ENCODE assay signal across 14 cellular contexts in the genomic region with DNA sequence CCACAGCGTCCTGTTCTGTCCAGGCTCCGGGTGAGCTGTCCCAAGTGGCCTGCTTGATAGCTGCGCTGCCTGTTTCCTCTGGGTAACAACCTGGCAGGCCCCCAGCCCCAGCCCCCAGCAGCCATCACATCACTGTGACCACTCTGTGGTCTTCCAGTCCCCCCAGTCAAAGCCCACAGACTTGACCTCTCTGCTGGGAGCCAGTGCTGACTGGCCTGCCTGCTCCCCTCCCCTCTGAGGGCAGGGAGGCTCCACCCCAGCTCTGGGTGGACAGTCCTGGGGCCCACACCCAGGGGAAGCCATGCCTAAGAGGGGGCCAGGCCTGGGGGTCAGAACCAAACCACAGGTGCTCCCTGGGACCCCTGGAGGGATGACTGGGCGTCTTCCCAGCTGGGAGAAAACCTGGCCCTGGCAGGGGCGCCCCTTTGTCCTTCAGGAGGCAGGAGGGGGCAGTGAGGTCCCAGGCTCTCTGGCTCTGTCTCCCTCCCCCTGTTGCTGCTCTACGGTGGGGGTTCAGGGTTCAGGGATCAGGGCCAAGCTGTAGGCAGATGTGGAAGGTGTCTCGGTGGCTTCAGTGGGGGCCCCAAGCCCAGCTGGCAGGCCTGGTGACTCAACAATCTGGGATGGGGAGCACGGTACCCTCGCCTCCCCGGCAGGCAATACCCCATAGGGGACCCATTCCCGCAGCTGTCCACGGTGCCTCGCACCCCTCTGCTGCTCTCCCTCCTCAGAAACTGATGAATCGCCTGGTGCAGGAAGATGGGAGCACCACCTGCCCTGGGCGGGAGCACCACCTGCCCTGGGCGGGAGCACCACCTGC. TPM values are rescaled to one million over a fixed set of nuclear protein-coding genes. Genes with fewer than 3 reads are reported as not detected.
DNase-seq lines count a peak whose midpoint lies in the region; ATAC-seq, FAIRE-seq and TF ChIP-seq lines count a peak whose summit lies in the region.
"Had no signal": no experiment of that assay in that cellular context is flagged by ENCODE, and none has a peak within 500 bp of the region (broad histone marks: within the 10 kb centered on the region; RNA-seq: fewer than 3 reads in every experiment).

No MANE protein-coding gene starts in this region.

- no peaks in the 10 kb centered on the region for H3K27me3 Mint-ChIP-seq in activated naive CD8-positive, alpha-beta T cell
- H3K27me3 Mint-ChIP-seq in activated naive CD8-positive, alpha-beta T cell treated with anti-CD3 and anti-CD28 coated beads, Interleukin-2, amount 50 U/mL, for 24 hours: peaks cover 2% of the 10 kb centered on the region
- H3K27me3 Mint-ChIP-seq in WTC11 (ENCODE audit: low read depth): peaks cover 34% of the 10 kb centered on the region
- no peaks in the 10 kb centered on the region for H3K27me3 Mint-ChIP-seq in memory B cell
- no peaks in the 10 kb centered on the region for H3K27me3 Mint-ChIP-seq in stimulated activated naive CD8-positive, alpha-beta T cell treated with anti-CD3 and anti-CD28 coated beads, Interleukin-15, amount 100 ng/mL, for 72 hours

- in situ Hi-C loops in brain microvascular endothelial cell (cut with HindIII; ENCODE audit: low pct_ligation_motif_present, low sequenced_read_pairs): no loop called here

- ATAC-seq in activated naive CD8-positive, alpha-beta T cell treated with anti-CD3 and anti-CD28 coated beads, Interleukin-2, amount 50 U/mL, for 24 hours: no peak
- ATAC-seq in WTC11 (no peak), memory B cell (ENCODE audit: low read depth) (no peak), HG03439 (IDR thresholded peaks at IDR 0.05; ENCODE audit: unreplicated experiment) (no peak)
- no peak for ATAC-seq in stimulated activated naive CD8-positive, alpha-beta T cell treated with anti-CD3 and anti-CD28 coated beads, Interleukin-15, amount 100 ng/mL, for 72 hours

- no peak for FAIRE-seq in RCC 7860 (lab: Jason Lieb, UNC)
- FAIRE-seq: H54 had no signal

- no peaks in the 10 kb centered on the region for H3K36me3 ChIP-seq in brain microvascular endothelial cell (replicated peaks)
- H3K36me3 ChIP-seq: left ventricle myocardium inferior had no signal

- H3K27ac ChIP-seq in brain microvascular endothelial cell: no peak overlapping the region
- H3K27ac ChIP-seq: KMS-11 had no signal

- peaks cover 5% of the 10 kb centered on the region for H3K4me1 Mint-ChIP-seq in activated naive CD8-positive, alpha-beta T cell (ENCODE audit: low read depth)
- H3K4me1 Mint-ChIP-seq in activated naive CD8-positive, alpha-beta T cell treated with anti-CD3 and anti-CD28 coated beads, Interleukin-2, amount 50 U/mL, for 24 hours: peaks cover 10% of the 10 kb centered on the region
- H3K4me1 Mint-ChIP-seq in WTC11 (peaks cover 4% of the 10 kb centered on the region), memory B cell (peaks cover 10% of the 10 kb centered on the region)
- H3K4me1 Mint-ChIP-seq in stimulated activated naive CD8-positive, alpha-beta T cell treated with anti-CD3 and anti-CD28 coated beads, Interleukin-15, amount 100 ng/mL, for 72 hours: peaks cover 12% of the 10 kb centered on the region

- H3K4me3 Mint-ChIP-seq in activated naive CD8-positive, alpha-beta T cell: peak overlapping the region; percentile 27
- H3K4me3 Mint-ChIP-seq in activated naive CD8-positive, alpha-beta T cell treated with anti-CD3 and anti-CD28 coated beads, Interleukin-2, amount 50 U/mL, for 24 hours: no peak overlapping the region
- no peak overlapping the region for H3K4me3 Mint-ChIP-seq in WTC11
- H3K4me3 Mint-ChIP-seq in memory B cell: peak overlapping the region; percentile 18
- peak overlapping the region; percentile 37 to 94 for H3K4me3 Mint-ChIP-seq in stimulated activated naive CD8-positive, alpha-beta T cell treated with anti-CD3 and anti-CD28 coated beads, Interleukin-15, amount 100 ng/mL, for 72 hours

- H3K27me3 ChIP-seq in brain microvascular endothelial cell (replicated peaks): no peaks in the 10 kb centered on the region

- no peaks in the 10 kb centered on the region for H3K9me3 Mint-ChIP-seq in activated naive CD8-positive, alpha-beta T cell (ENCODE audit: low read depth)
- no peaks in the 10 kb centered on the region for H3K9me3 Mint-ChIP-seq in activated naive CD8-positive, alpha-beta T cell treated with anti-CD3 and anti-CD28 coated beads, Interleukin-2, amount 50 U/mL, for 24 hours
- H3K9me3 Mint-ChIP-seq in WTC11 (no peaks in the 10 kb centered on the region), memory B cell (no peaks in the 10 kb centered on the region)
- H3K9me3 Mint-ChIP-seq in stimulated activated naive CD8-positive, alpha-beta T cell treated with anti-CD3 and anti-CD28 coated beads, Interleukin-15, amount 100 ng/mL, for 72 hours: no peaks in the 10 kb centered on the region

- CTCF ChIA-PET in WTC11 (lab: Charles Lee): interaction anchor here (0.6 to 1.0 kb wide), 2 partner anchors 10 to 13 kb away, joined by 3 to 4 read pairs; no protein-coding TSS in a partner anchor

- no peak for DNase-seq in activated naive CD8-positive, alpha-beta T cell treated with anti-CD3 and anti-CD28 coated beads, Interleukin-2, amount 50 U/mL, for 24 hours
- DNase-seq in WTC11 (ENCODE audit: low spot score): no peak
- DNase-seq in memory B cell (ENCODE audit: low spot score in 2 of 2): no peak
- peak in 1 of 2 donors; percentile 9 for DNase-seq in stimulated activated naive CD8-positive, alpha-beta T cell treated with anti-CD3 and anti-CD28 coated beads, Interleukin-15, amount 100 ng/mL, for 72 hours
- no peak for DNase-seq in RCC 7860 (ENCODE audit: low spot score)
- DNase-seq in brain microvascular endothelial cell: no peak
- DNase-seq: dermis blood vessel endothelial cell, DMS 273 treated with DMSO at 0.1 percent for 48 hours, left ventricle myocardium inferior, SK-N-SH had no signal

- H3K27ac Mint-ChIP-seq in activated naive CD8-positive, alpha-beta T cell: no peak overlapping the region
- H3K27ac Mint-ChIP-seq in activated naive CD8-positive, alpha-beta T cell treated with anti-CD3 and anti-CD28 coated beads, Interleukin-2, amount 50 U/mL, for 24 hours: no peak overlapping the region
- H3K27ac Mint-ChIP-seq in WTC11 (no peak overlapping the region), memory B cell (peak overlapping the region; percentile 96)
- no peak overlapping the region for H3K27ac Mint-ChIP-seq in stimulated activated naive CD8-positive, alpha-beta T cell treated with anti-CD3 and anti-CD28 coated beads, Interleukin-15, amount 100 ng/mL, for 72 hours

- POLR2A ChIA-PET in WTC11 (lab: Charles Lee): no interaction called here

- H3K36me3 Mint-ChIP-seq in activated naive CD8-positive, alpha-beta T cell: no peaks in the 10 kb centered on the region
- H3K36me3 Mint-ChIP-seq in activated naive CD8-positive, alpha-beta T cell treated with anti-CD3 and anti-CD28 coated beads, Interleukin-2, amount 50 U/mL, for 24 hours (ENCODE audit: low read depth): no peaks in the 10 kb centered on the region
- H3K36me3 Mint-ChIP-seq in WTC11 (no peaks in the 10 kb centered on the region), memory B cell (no peaks in the 10 kb centered on the region)

- H3K4me3 ChIP-seq in brain microvascular endothelial cell (ENCODE audit: low read depth, low read length): no peak overlapping the region

- TF ChIP-seq CTCF in WTC11 (IDR thresholded peaks at IDR 0.05) (no peak), brain microvascular endothelial cell (IDR thresholded peaks at IDR 0.05; ENCODE audit: low read depth, low read length, missing control alignments) (no peak)

TF ChIP-seq in WTC11, 78 proteins besides CTCF, POLR2A, EP300 and RAD21 (continues in another document):
- TF ChIP-seq GABPB1 (CRISPR knock-in tag; IDR thresholded peaks at IDR 0.05) (0 out of 2 replicates have a peak, but pooled peaks have one; percentile 5), GTF2I (CRISPR knock-in tag; conservative IDR thresholded peaks at IDR 0.05) (no peak), FOXK1 (CRISPR knock-in tag; IDR thresholded peaks at IDR 0.05) (no peak), PRRX2 (CRISPR knock-in tag; IDR thresholded peaks at IDR 0.05) (no peak), ZNF138 (CRISPR knock-in tag; conservative IDR thresholded peaks at IDR 0.05) (no peak), ZNF263 (CRISPR knock-in tag; IDR thresholded peaks at IDR 0.05; ENCODE audit: low read depth) (peak; percentile 94), ZNF219 (CRISPR knock-in tag; IDR thresholded peaks at IDR 0.05; ENCODE audit: borderline replicate concordance) (no peak)
- TF ChIP-seq, protein P1, sequence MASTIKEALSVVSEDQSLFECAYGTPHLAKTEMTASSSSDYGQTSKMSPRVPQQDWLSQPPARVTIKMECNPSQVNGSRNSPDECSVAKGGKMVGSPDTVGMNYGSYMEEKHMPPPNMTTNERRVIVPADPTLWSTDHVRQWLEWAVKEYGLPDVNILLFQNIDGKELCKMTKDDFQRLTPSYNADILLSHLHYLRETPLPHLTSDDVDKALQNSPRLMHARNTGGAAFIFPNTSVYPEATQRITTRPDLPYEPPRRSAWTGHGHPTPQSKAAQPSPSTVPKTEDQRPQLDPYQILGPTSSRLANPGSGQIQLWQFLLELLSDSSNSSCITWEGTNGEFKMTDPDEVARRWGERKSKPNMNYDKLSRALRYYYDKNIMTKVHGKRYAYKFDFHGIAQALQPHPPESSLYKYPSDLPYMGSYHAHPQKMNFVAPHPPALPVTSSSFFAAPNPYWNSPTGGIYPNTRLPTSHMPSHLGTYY (CRISPR knock-in tag; IDR thresholded peaks at IDR 0.05): no peak
- TF ChIP-seq, protein P2, sequence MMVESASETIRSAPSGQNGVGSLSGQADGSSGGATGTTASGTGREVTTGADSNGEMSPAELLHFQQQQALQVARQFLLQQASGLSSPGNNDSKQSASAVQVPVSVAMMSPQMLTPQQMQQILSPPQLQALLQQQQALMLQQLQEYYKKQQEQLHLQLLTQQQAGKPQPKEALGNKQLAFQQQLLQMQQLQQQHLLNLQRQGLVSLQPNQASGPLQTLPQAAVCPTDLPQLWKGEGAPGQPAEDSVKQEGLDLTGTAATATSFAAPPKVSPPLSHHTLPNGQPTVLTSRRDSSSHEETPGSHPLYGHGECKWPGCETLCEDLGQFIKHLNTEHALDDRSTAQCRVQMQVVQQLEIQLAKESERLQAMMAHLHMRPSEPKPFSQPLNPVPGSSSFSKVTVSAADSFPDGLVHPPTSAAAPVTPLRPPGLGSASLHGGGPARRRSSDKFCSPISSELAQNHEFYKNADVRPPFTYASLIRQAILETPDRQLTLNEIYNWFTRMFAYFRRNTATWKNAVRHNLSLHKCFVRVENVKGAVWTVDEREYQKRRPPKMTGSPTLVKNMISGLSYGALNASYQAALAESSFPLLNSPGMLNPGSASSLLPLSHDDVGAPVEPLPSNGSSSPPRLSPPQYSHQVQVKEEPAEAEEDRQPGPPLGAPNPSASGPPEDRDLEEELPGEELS (CRISPR knock-in tag; IDR thresholded peaks at IDR 0.05): no peak

RNA-seq across cellular contexts. Expression of gene SLC16A3, which starts 1.8 kb away (rescaled TPM):
- 28.7 to 65.3 TPM (median 58.5 TPM) in 3 replicates for total RNA-seq in WTC11 (2021)

RNA-seq across cellular contexts. Expression of gene CCDC57, which starts 14.4 kb away (rescaled TPM):
- 15.1 to 20.0 TPM (median 16.9 TPM) in 3 replicates for total RNA-seq in WTC11 (2021)

RNA-seq across cellular contexts. Expression of gene CSNK1D, which starts 46.5 kb away (rescaled TPM):
- total RNA-seq in WTC11 (2021): 101 to 111 TPM (median 107 TPM) in 3 replicates

Comparison
In these comparisons a context has a peak if more than half of its experiments do, and no peak if none do; other contexts are left out.
1. H3K4me3 Mint-ChIP-seq: peak in activated naive CD8-positive, alpha-beta T cell (single experiment), memory B cell (single experiment) and stimulated activated naive CD8-positive, alpha-beta T cell treated with anti-CD3 and anti-CD28 coated beads, Interleukin-15, amount 100 ng/mL, for 72 hours (2 of 2); none in activated naive CD8-positive, alpha-beta T cell treated with anti-CD3 and anti-CD28 coated beads, Interleukin-2, amount 50 U/mL, for 24 hours (single experiment) and WTC11 (single experiment).